Comparison of ENCODE assay signal across 23 cellular contexts in genomic region chr19:39218230-39219007, GRCh38. TPM values are rescaled to one million over a fixed set of nuclear protein-coding genes. Genes with fewer than 3 reads are reported as not detected.
"Had no signal": no experiment of that assay in that cellular context is flagged by ENCODE, and none has a peak within 500 bp of the region (broad histone marks: within the 10 kb centered on the region; RNA-seq: fewer than 3 reads in every experiment).

No MANE protein-coding gene starts in this region.

- H3K4me1 ChIP-seq: body of pancreas, esophagus squamous epithelium, heart right ventricle, left lung, sigmoid colon, upper lobe of right lung had no signal

- H3K36me3 ChIP-seq: esophagus squamous epithelium, heart right ventricle, left lung, sigmoid colon, thoracic aorta, upper lobe of right lung had no signal

- H3K27me3 ChIP-seq: body of pancreas had no signal

- H3K4me3 ChIP-seq: body of pancreas, esophagus squamous epithelium, heart right ventricle, left lung, sigmoid colon, thoracic aorta, upper lobe of right lung had no signal

- H3K9me3 ChIP-seq: body of pancreas, esophagus squamous epithelium, left lung, upper lobe of right lung had no signal

- H3K27ac Mint-ChIP-seq: activated B cell treated with CpG ODN at 0.5 μM for 24 hours; activated CD4-positive, alpha-beta memory T cell treated with anti-CD3 and anti-CD28 coated beads for 36 hours; activated CD8-positive, alpha-beta memory T cell treated with anti-CD3 and anti-CD28 coated beads, Interleukin-2, amount 10 ng/mL, durations not matched to agents 7 days and 5 days; effector memory CD8-positive, alpha-beta T cell; stimulated activated naive B cell treated with anti-CD40 and anti-IgM and Interleukin-4, amounts not matched to agents 10 μg/mL and 1 μg/mL and 100 μg/mL, for 72 hours had no signal

- H3K36me3 Mint-ChIP-seq: activated CD4-positive, alpha-beta memory T cell treated with anti-CD3 and anti-CD28 coated beads for 36 hours; activated CD8-positive, alpha-beta memory T cell treated with anti-CD3 and anti-CD28 coated beads, Interleukin-2, amount 10 ng/mL, durations not matched to agents 7 days and 5 days had no signal

- H3K4me1 Mint-ChIP-seq: activated B cell treated with CpG ODN at 0.5 μM for 24 hours; stimulated activated naive B cell treated with anti-CD40 and anti-IgM and Interleukin-4, amounts not matched to agents 10 μg/mL and 1 μg/mL and 100 μg/mL, for 72 hours had no signal

- DNase-seq: activated B cell treated with CpG ODN at 0.5 μM for 24 hours; activated CD4-positive, alpha-beta memory T cell treated with anti-CD3 and anti-CD28 coated beads for 36 hours; activated CD4-positive, alpha-beta T cell treated with anti-CD3 and anti-CD28 coated beads for 4 hours; activated CD8-positive, alpha-beta memory T cell treated with anti-CD3 and anti-CD28 coated beads, Interleukin-2, amount 10 ng/mL, durations not matched to agents 7 days and 5 days; activated naive CD4-positive, alpha-beta T cell; effector memory CD8-positive, alpha-beta T cell; esophagus squamous epithelium; heart right ventricle; left lung; mammary epithelial cell; occipital lobe; sigmoid colon; stimulated activated CD4-positive, alpha-beta T cell treated with anti-CD3 and anti-CD28 coated beads, Interleukin-4, amount 100 ng/mL, for 24 hours; stimulated activated naive B cell treated with anti-CD40 and anti-IgM and Interleukin-4, amounts not matched to agents 10 μg/mL and 1 μg/mL and 100 μg/mL, for 72 hours; upper lobe of right lung had no signal

- H3K4me3 Mint-ChIP-seq: activated B cell treated with CpG ODN at 0.5 μM for 24 hours; activated CD4-positive, alpha-beta memory T cell treated with anti-CD3 and anti-CD28 coated beads for 36 hours; activated CD8-positive, alpha-beta memory T cell treated with anti-CD3 and anti-CD28 coated beads, Interleukin-2, amount 10 ng/mL, durations not matched to agents 7 days and 5 days; effector memory CD8-positive, alpha-beta T cell; stimulated activated naive B cell treated with anti-CD40 and anti-IgM and Interleukin-4, amounts not matched to agents 10 μg/mL and 1 μg/mL and 100 μg/mL, for 72 hours had no signal

- H3K27ac ChIP-seq: body of pancreas, esophagus squamous epithelium, heart right ventricle, left lung, sigmoid colon, thoracic aorta, upper lobe of right lung had no signal

- H3K9me3 Mint-ChIP-seq: activated CD4-positive, alpha-beta memory T cell treated with anti-CD3 and anti-CD28 coated beads for 36 hours; effector memory CD8-positive, alpha-beta T cell had no signal

RNA-seq across cellular contexts. Expression of gene SYCN, which starts 14.4 kb away (rescaled TPM):
- total RNA-seq: activated B cell treated with CpG ODN at 0.5 μM for 24 hours; activated CD4-positive, alpha-beta memory T cell treated with anti-CD3 and anti-CD28 coated beads for 36 hours; activated CD8-positive, alpha-beta memory T cell treated with anti-CD3 and anti-CD28 coated beads, Interleukin-2, amount 10 ng/mL, durations not matched to agents 7 days and 5 days; cardiac septum; dermis microvascular lymphatic vessel endothelial cell; esophagus squamous epithelium; kidney epithelial cell; left lung; mammary epithelial cell; mononuclear cell; occipital lobe; renal cortical epithelial cell; sigmoid colon; thoracic aorta; upper lobe of right lung had no signal
- polyA plus RNA-seq: heart right ventricle, mammary epithelial cell, neural cell, sigmoid colon had no signal

RNA-seq across cellular contexts. Expression of gene NCCRP1, which starts 21.7 kb away (rescaled TPM):
- total RNA-seq: activated B cell treated with CpG ODN at 0.5 μM for 24 hours; activated CD4-positive, alpha-beta memory T cell treated with anti-CD3 and anti-CD28 coated beads for 36 hours; activated CD8-positive, alpha-beta memory T cell treated with anti-CD3 and anti-CD28 coated beads, Interleukin-2, amount 10 ng/mL, durations not matched to agents 7 days and 5 days; cardiac septum; dermis microvascular lymphatic vessel endothelial cell; heart right ventricle; left lung; mononuclear cell; occipital lobe had no signal
- polyA plus RNA-seq: neural cell had no signal

RNA-seq across cellular contexts. Expression of gene IFNL3, which starts 26.4 kb away (rescaled TPM):
- total RNA-seq: activated B cell treated with CpG ODN at 0.5 μM for 24 hours, body of pancreas, cardiac septum, dermis microvascular lymphatic vessel endothelial cell, esophagus squamous epithelium, heart right ventricle, kidney epithelial cell, left lung, mammary epithelial cell, mononuclear cell, occipital lobe, renal cortical epithelial cell, sigmoid colon, thoracic aorta, upper lobe of right lung had no signal
- polyA plus RNA-seq: heart right ventricle, mammary epithelial cell, neural cell had no signal

RNA-seq across cellular contexts. Expression of gene IFNL4, which starts 30.2 kb away (rescaled TPM):
- total RNA-seq: activated B cell treated with CpG ODN at 0.5 μM for 24 hours; activated CD4-positive, alpha-beta memory T cell treated with anti-CD3 and anti-CD28 coated beads for 36 hours; activated CD8-positive, alpha-beta memory T cell treated with anti-CD3 and anti-CD28 coated beads, Interleukin-2, amount 10 ng/mL, durations not matched to agents 7 days and 5 days; body of pancreas; cardiac septum; dermis microvascular lymphatic vessel endothelial cell; esophagus squamous epithelium; heart right ventricle; kidney epithelial cell; left lung; mammary epithelial cell; occipital lobe; renal cortical epithelial cell; sigmoid colon; thoracic aorta; upper lobe of right lung had no signal
- polyA plus RNA-seq: heart right ventricle, mammary epithelial cell, neural cell, sigmoid colon had no signal

RNA-seq across cellular contexts. Expression of gene IFNL2, which starts 49.8 kb away (rescaled TPM):
- total RNA-seq: activated B cell treated with CpG ODN at 0.5 μM for 24 hours; activated CD4-positive, alpha-beta memory T cell treated with anti-CD3 and anti-CD28 coated beads for 36 hours; activated CD8-positive, alpha-beta memory T cell treated with anti-CD3 and anti-CD28 coated beads, Interleukin-2, amount 10 ng/mL, durations not matched to agents 7 days and 5 days; body of pancreas; cardiac septum; dermis microvascular lymphatic vessel endothelial cell; esophagus squamous epithelium; heart right ventricle; kidney epithelial cell; left lung; mammary epithelial cell; mononuclear cell; occipital lobe; renal cortical epithelial cell; sigmoid colon; thoracic aorta; upper lobe of right lung had no signal
- polyA plus RNA-seq: heart right ventricle, mammary epithelial cell, neural cell, sigmoid colon had no signal
